In the genomic region with DNA sequence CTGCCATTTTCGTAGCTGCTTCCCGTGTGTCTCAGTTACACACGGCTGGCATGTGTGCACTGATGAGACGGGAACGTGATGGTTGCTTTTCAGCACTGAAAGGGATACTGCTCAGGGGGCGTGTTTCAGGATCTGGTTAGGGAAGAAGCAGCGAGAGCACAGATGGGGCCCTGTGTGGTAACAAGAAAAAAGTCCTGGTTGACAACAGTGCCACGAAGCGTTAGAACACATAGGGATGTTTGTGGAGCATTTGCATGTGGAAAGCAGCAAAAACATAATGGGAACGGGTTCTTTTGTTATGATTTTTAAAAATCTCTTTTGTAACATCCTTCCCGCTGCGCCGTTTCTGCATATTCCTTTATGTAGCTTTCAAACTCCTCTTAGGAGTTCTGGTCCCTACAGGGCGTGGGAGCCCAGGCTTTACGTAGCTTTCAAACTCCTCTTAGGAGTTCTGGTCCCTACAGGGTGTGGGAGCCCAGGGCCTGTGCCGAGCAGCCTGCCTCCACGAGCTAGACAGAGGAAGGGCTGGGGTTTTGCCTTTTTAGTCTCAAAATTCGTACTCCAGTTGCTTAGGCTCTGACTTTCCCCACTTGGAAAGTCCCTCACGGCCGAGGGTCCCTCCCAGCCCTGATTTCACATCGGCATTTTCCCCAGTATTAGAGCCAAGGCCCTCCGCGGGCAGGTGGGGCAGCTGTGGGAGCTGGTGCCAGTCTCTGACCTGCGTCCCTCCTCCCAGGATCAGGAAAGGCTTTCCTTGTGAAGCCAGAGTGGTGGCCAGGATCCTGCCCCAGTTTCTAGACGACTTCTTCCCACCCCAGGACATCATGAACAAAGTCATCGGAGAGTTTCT, we compare ENCODE assay signal across 21 cellular contexts. TPM values are rescaled to one million over a fixed set of nuclear protein-coding genes. Genes with fewer than 3 reads are reported as not detected.
DNase-seq lines count a peak whose midpoint lies in the region; ATAC-seq and TF ChIP-seq lines count a peak whose summit lies in the region.
"Had no signal": no experiment of that assay in that cellular context is flagged by ENCODE, and none has a peak within 500 bp of the region (broad histone marks: within the 10 kb centered on the region; RNA-seq: fewer than 3 reads in every experiment).

No MANE protein-coding gene starts in this region.

- H3K4me3 Mint-ChIP-seq in CD4-positive, CD25-positive, alpha-beta regulatory T cell = no peak overlapping the region
- H3K4me3 Mint-ChIP-seq in glutamatergic neuron (ENCODE audit: unreplicated experiment) (peak overlapping the region; percentile 49), nephron progenitor cell (no peak overlapping the region), T-cell (no peak overlapping the region)
- H3K4me3 Mint-ChIP-seq: CD4-positive, alpha-beta T cell; HFFc6 had no signal

- no peak for TF ChIP-seq CTCF in glutamatergic neuron (IDR thresholded peaks at IDR 0.05; ENCODE audit: partially characterized antibody, unreplicated experiment)
- TF ChIP-seq CTCF in nephron progenitor cell (IDR thresholded peaks at IDR 0.05) = no peak

- no peak overlapping the region for H3K4me3 ChIP-seq in CD4-positive, CD25-positive, alpha-beta regulatory T cell (ENCODE audit: low read depth, low read length)
- no peak overlapping the region for H3K4me3 ChIP-seq in HUES64 (ENCODE audit: low read length)
- H3K4me3 ChIP-seq: GM23248, K562, PC-9, SJSA1 had no signal

- no peak overlapping the region for H3K9ac ChIP-seq in HUES64 (ENCODE audit: low read depth, low read length)
- H3K9ac ChIP-seq: GM23248 had no signal

- no peak for DNase-seq in CD4-positive, CD25-positive, alpha-beta regulatory T cell
- no peak for DNase-seq in glutamatergic neuron
- no peak for DNase-seq in nephron progenitor cell
- no peak for DNase-seq in T-cell
- no peak for DNase-seq in stimulated activated naive CD4-positive, alpha-beta T cell (lab: John Stamatoyannopoulos, UW)
- no peak for DNase-seq in NOMO-1 treated with DMSO at 0.1 percent for 48 hours (lab: John Stamatoyannopoulos, UW; ENCODE audit: unreplicated experiment)
- DNase-seq: Calu3; CD4-positive, alpha-beta T cell; DND-41; GM23248; HFFc6; MV-4-11; NCI-H1930; NCI-H774; PC-9; SW 1271 had no signal

- H3K36me3 ChIP-seq in CD4-positive, CD25-positive, alpha-beta regulatory T cell (ENCODE audit: control insufficient read depth, insufficient read depth, low read length) = peaks cover 66% of the 10 kb centered on the region
- peaks cover 71% of the 10 kb centered on the region for H3K36me3 ChIP-seq in HUES64 (ENCODE audit: insufficient read depth, low read length)

- CTCF ChIA-PET in T-cell (lab: Charles Lee) = no interaction called here

- no peaks in the 10 kb centered on the region for H3K9me3 Mint-ChIP-seq in CD4-positive, CD25-positive, alpha-beta regulatory T cell
- peaks cover 9% of the 10 kb centered on the region for H3K9me3 Mint-ChIP-seq in glutamatergic neuron (ENCODE audit: unreplicated experiment)
- no peaks in the 10 kb centered on the region for H3K9me3 Mint-ChIP-seq in nephron progenitor cell
- H3K9me3 Mint-ChIP-seq in T-cell = no peaks in the 10 kb centered on the region
- H3K9me3 Mint-ChIP-seq: CD4-positive, alpha-beta T cell; HFFc6 had no signal

- no peaks in the 10 kb centered on the region for H3K27me3 ChIP-seq in CD4-positive, CD25-positive, alpha-beta regulatory T cell (ENCODE audit: control insufficient read depth, insufficient read depth, low read length)
- H3K27me3 ChIP-seq in HUES64 (ENCODE audit: insufficient read depth, low read length) = peaks cover 7% of the 10 kb centered on the region; the same call in 1 of the 2 replicates
- H3K27me3 ChIP-seq: SJSA1 had no signal

- H3K9me3 ChIP-seq in CD4-positive, CD25-positive, alpha-beta regulatory T cell (ENCODE audit: control insufficient read depth in 2 of 2, low read length in 2 of 2) = no peaks in the 10 kb centered on the region
- H3K9me3 ChIP-seq in HUES64 (ENCODE audit: insufficient read depth, low read depth, low read length) = no peaks in the 10 kb centered on the region
- H3K9me3 ChIP-seq: SJSA1 had no signal

- peaks cover 3% of the 10 kb centered on the region for H3K4me1 ChIP-seq in CD4-positive, CD25-positive, alpha-beta regulatory T cell (ENCODE audit: control insufficient read depth, insufficient read depth, low read length, poor library complexity, severe bottlenecking)
- H3K4me1 ChIP-seq in HUES64 (ENCODE audit: insufficient read depth, low read length) = peaks cover 6% of the 10 kb centered on the region; the same call in 1 of the 2 replicates

- no peak for ATAC-seq in CD4-positive, CD25-positive, alpha-beta regulatory T cell (ENCODE audit: low read depth in 2 of 2)
- ATAC-seq in HG03439 (IDR thresholded peaks at IDR 0.05; ENCODE audit: unreplicated experiment) = no peak
- ATAC-seq in T-cell (replicated peaks in 1 of 4) = no peak
- ATAC-seq: K562 had no signal

- H3K27me3 Mint-ChIP-seq in CD4-positive, CD25-positive, alpha-beta regulatory T cell = no peaks in the 10 kb centered on the region
- H3K27me3 Mint-ChIP-seq in glutamatergic neuron (ENCODE audit: unreplicated experiment) (peaks cover 14% of the 10 kb centered on the region), nephron progenitor cell (ENCODE audit: low read depth, poor library complexity) (peaks cover 4% of the 10 kb centered on the region), T-cell (no peaks in the 10 kb centered on the region)
- H3K27me3 Mint-ChIP-seq: CD4-positive, alpha-beta T cell had no signal

- WGBS in HUES64 = 58% methylated on average over 26 of the region's 26 CpGs

- peaks cover 40% of the 10 kb centered on the region for H3K36me3 Mint-ChIP-seq in CD4-positive, CD25-positive, alpha-beta regulatory T cell
- H3K36me3 Mint-ChIP-seq in glutamatergic neuron (ENCODE audit: unreplicated experiment) (peaks cover 16% of the 10 kb centered on the region), nephron progenitor cell (ENCODE audit: low read depth) (peaks cover 42% of the 10 kb centered on the region), T-cell (peaks cover 26% of the 10 kb centered on the region)

- H3K4me1 Mint-ChIP-seq in CD4-positive, CD25-positive, alpha-beta regulatory T cell = peaks cover 0 to 10% (median 5%) of the 10 kb centered on the region in 4 donors
- peaks cover 23% of the 10 kb centered on the region for H3K4me1 Mint-ChIP-seq in glutamatergic neuron (ENCODE audit: low read depth, unreplicated experiment)
- peaks cover 41% of the 10 kb centered on the region for H3K4me1 Mint-ChIP-seq in nephron progenitor cell
- peaks cover 8 to 11% (median 9%) of the 10 kb centered on the region in 3 donors for H3K4me1 Mint-ChIP-seq in T-cell

- H3K27ac Mint-ChIP-seq in CD4-positive, CD25-positive, alpha-beta regulatory T cell = peak overlapping the region in 2 of 3 donors; percentile 55 to 65
- H3K27ac Mint-ChIP-seq in glutamatergic neuron (ENCODE audit: unreplicated experiment) (peak overlapping the region; percentile 81), nephron progenitor cell (peak overlapping the region; percentile 72), T-cell (no peak overlapping the region)
- H3K27ac Mint-ChIP-seq: CD4-positive, alpha-beta T cell; HFFc6 had no signal

- no peak overlapping the region for H3K27ac ChIP-seq in CD4-positive, CD25-positive, alpha-beta regulatory T cell (ENCODE audit: insufficient read depth, low read length, poor library complexity, severe bottlenecking)
- peak overlapping the region; percentile 60; the same call in 1 of the 2 replicates for H3K27ac ChIP-seq in HUES64 (ENCODE audit: low read depth, low read length)
- H3K27ac ChIP-seq: GM23248, PC-9, SJSA1 had no signal

- POLR2A ChIA-PET in T-cell (lab: Charles Lee) = no interaction called here

RNA-seq across cellular contexts. Expression of gene MSANTD1, which starts 11.0 kb away (rescaled TPM):
- total RNA-seq in CD4-positive, CD25-positive, alpha-beta regulatory T cell = 2.0 TPM
- polyA plus RNA-seq in CD4-positive, CD25-positive, alpha-beta regulatory T cell = under 1 TPM in 2 of 4 donors, not detected in 2; 0.05 to 0.22 TPM
- polyA plus RNA-seq in HUES64 (2013, experiment 1 of 2) = 0.25 TPM
- polyA plus RNA-seq in HUES64 (2013, experiment 2 of 2) = 0.32 TPM
- total RNA-seq in glutamatergic neuron (ENCODE audit: unreplicated experiment) (2.6 TPM), T-cell (1 to 10 TPM in 4 of 5 donors, under 1 TPM in 1; 0.60 to 2.5 (median 1.6) TPM)
- total RNA-seq: GM23248, HT1080 had no signal
- polyA plus RNA-seq: GM23248, K562 had no signal

RNA-seq across cellular contexts. Expression of gene RGS12, which starts 54.9 kb away (rescaled TPM):
- 27.6 TPM for total RNA-seq in CD4-positive, CD25-positive, alpha-beta regulatory T cell
- 1 to 10 TPM; 3.7 to 6.7 (median 6.0) TPM for polyA plus RNA-seq in CD4-positive, CD25-positive, alpha-beta regulatory T cell
- polyA plus RNA-seq in HUES64 (2013, experiment 1 of 2) = 16.6 TPM
- 20.4 TPM for polyA plus RNA-seq in HUES64 (2013, experiment 2 of 2)
- total RNA-seq in glutamatergic neuron (ENCODE audit: unreplicated experiment) (107 TPM), T-cell (10 to 100 TPM in 3 of 5 donors, 1 to 10 TPM in 2; 6.4 to 15.3 (median 10.5) TPM)

Comparison
In these comparisons a context has a peak if more than half of its experiments do, and no peak if none do; other contexts are left out.
1. H3K27ac Mint-ChIP-seq: peak in CD4-positive, CD25-positive, alpha-beta regulatory T cell (2 of 3), glutamatergic neuron (single experiment) and nephron progenitor cell (single experiment); none in T-cell (0 of 2).